Comparison of ENCODE assay signal across 9 cellular contexts in the genomic region with DNA sequence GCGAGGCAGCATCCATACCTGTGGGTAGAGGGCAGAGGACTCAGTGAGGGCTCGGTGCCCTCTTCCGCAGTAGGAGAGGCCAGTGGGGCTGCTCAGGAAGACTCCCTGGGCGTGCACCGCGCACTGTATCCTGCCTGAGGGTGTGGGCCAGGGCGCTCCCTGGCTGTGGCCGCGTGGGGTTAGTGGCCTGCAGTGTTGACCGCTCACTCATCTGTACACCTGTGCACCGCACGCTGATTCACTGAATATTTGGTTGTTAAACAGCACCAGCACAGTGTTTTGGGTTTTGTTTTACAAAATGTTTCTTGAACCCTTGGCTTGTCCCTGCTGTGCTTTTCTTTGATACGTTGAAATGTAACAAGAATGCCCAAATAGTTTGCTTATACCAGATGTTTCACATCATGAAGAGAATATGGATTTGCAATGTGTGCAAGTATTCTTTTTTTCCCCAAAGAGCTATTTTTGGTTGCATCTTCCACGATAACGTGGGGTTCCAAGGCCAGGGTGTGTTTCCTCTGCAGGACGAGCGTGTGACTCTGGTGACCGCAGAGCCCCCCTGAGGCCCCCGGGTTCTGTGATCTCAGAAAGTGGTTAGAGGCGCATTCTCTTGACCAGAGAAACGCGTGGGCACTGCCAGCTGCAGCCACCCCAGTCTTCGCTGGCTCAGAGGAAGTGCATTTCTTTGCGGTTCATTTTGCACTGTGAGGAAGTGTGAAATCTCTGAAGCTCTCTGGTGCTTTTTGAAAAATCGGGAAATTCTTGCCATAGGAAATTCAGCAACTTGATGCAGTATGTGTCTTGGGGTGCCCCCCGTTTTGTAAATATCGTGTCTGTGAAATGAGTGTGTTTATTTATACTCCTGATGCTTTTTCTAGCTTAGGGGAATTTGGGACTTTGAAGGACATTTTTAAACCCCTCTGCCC. TPM values are rescaled to one million over a fixed set of nuclear protein-coding genes. Genes with fewer than 3 reads are reported as not detected.
DNase-seq lines count a peak whose midpoint lies in the region; ATAC-seq and TF ChIP-seq lines count a peak whose summit lies in the region.
"Had no signal": no experiment of that assay in that cellular context is flagged by ENCODE, and none has a peak within 500 bp of the region (broad histone marks: within the 10 kb centered on the region; RNA-seq: fewer than 3 reads in every experiment).

No MANE protein-coding gene starts in this region.

- H3K9me3 ChIP-seq in WERI-Rb-1 (ENCODE audit: severe bottlenecking), result peaks cover 14% of the 10 kb centered on the region

- TF ChIP-seq CTCF in AG10803 (conservative IDR thresholded peaks at IDR 0.05; ENCODE audit: low read length), result no peak
- TF ChIP-seq CTCF in WERI-Rb-1 (IDR thresholded peaks at IDR 0.05; ENCODE audit: low read depth, low read length), result no peak

- POLR2A ChIA-PET in activated CD4-positive, alpha-beta memory T cell treated with anti-CD3 and anti-CD28 coated beads, Interleukin-2, amount 10 ng/mL, durations not matched to agents 7 days and 5 days (lab: Charles Lee), result interaction anchor here (0.6 to 2.0 kb wide), 9 partner anchors 8 to 150 kb away, joined by 3 to 14 read pairs (median 3); partner anchors contain the start of genes PDCD6 and SDHA

- H3K36me3 Mint-ChIP-seq in activated CD4-positive, alpha-beta memory T cell treated with anti-CD3 and anti-CD28 coated beads, Interleukin-2, amount 10 ng/mL, durations not matched to agents 7 days and 5 days (ENCODE audit: low read depth), result peaks cover 31% of the 10 kb centered on the region
- H3K36me3 Mint-ChIP-seq in memory B cell, result peaks cover 3% of the 10 kb centered on the region

- peak overlapping the region; percentile 76 for H3K27ac Mint-ChIP-seq in activated CD4-positive, alpha-beta memory T cell treated with anti-CD3 and anti-CD28 coated beads, Interleukin-2, amount 10 ng/mL, durations not matched to agents 7 days and 5 days
- H3K27ac Mint-ChIP-seq in memory B cell, result no peak overlapping the region

- peaks cover 55% of the 10 kb centered on the region for H3K4me1 Mint-ChIP-seq in activated CD4-positive, alpha-beta memory T cell treated with anti-CD3 and anti-CD28 coated beads, Interleukin-2, amount 10 ng/mL, durations not matched to agents 7 days and 5 days
- peaks cover 15% of the 10 kb centered on the region for H3K4me1 Mint-ChIP-seq in memory B cell

- H3K9me3 Mint-ChIP-seq in activated CD4-positive, alpha-beta memory T cell treated with anti-CD3 and anti-CD28 coated beads, Interleukin-2, amount 10 ng/mL, durations not matched to agents 7 days and 5 days, result peaks cover 6% of the 10 kb centered on the region
- H3K9me3 Mint-ChIP-seq in memory B cell, result peaks cover 10% of the 10 kb centered on the region

- no peak overlapping the region for H3K4me3 ChIP-seq in AG10803 (ENCODE audit: low read length)
- H3K4me3 ChIP-seq in WERI-Rb-1 (ENCODE audit: low read depth, low read length), result no peak overlapping the region

- DNase-seq in AG10803 (ENCODE audit: low read depth) (peak; percentile 90), memory B cell (ENCODE audit: low spot score in 2 of 2) (peak in 1 of 2 donors; percentile 10), NCI-H2227 treated with DMSO at 0.1 percent for 48 hours (lab: John Stamatoyannopoulos, UW) (no peak), WERI-Rb-1 (no peak), NCI-H748 treated with DMSO at 0.1 percent for 48 hours (lab: John Stamatoyannopoulos, UW) (no peak)
- DNase-seq in activated CD4-positive, alpha-beta memory T cell treated with anti-CD3 and anti-CD28 coated beads, Interleukin-2, amount 10 ng/mL, durations not matched to agents 7 days and 5 days, result peak; percentile 21

- H3K27me3 ChIP-seq in WERI-Rb-1 (ENCODE audit: insufficient read depth, low read depth, severe bottlenecking), result peaks cover 9% of the 10 kb centered on the region

- peak; percentile 56 for ATAC-seq in GM19025 (IDR thresholded peaks at IDR 0.05; ENCODE audit: low read depth, unreplicated experiment)
- peak; percentile 58 for ATAC-seq in HG03175 (IDR thresholded peaks at IDR 0.05; ENCODE audit: unreplicated experiment)
- ATAC-seq in memory B cell (ENCODE audit: low read depth), result peak; percentile 82
- ATAC-seq: right cardiac atrium had no signal

- no peak overlapping the region for H3K4me3 Mint-ChIP-seq in activated CD4-positive, alpha-beta memory T cell treated with anti-CD3 and anti-CD28 coated beads, Interleukin-2, amount 10 ng/mL, durations not matched to agents 7 days and 5 days
- H3K4me3 Mint-ChIP-seq in memory B cell, result peak overlapping the region; percentile 33

- CTCF ChIA-PET in activated CD4-positive, alpha-beta memory T cell treated with anti-CD3 and anti-CD28 coated beads, Interleukin-2, amount 10 ng/mL, durations not matched to agents 7 days and 5 days (lab: Charles Lee), result interaction anchor here (0.6 to 1.8 kb wide), 5 partner anchors 10 to 63 kb away, joined by 3 to 7 read pairs (median 3); no protein-coding TSS in a partner anchor

- no peaks in the 10 kb centered on the region for H3K27me3 Mint-ChIP-seq in activated CD4-positive, alpha-beta memory T cell treated with anti-CD3 and anti-CD28 coated beads, Interleukin-2, amount 10 ng/mL, durations not matched to agents 7 days and 5 days
- peaks cover 6% of the 10 kb centered on the region for H3K27me3 Mint-ChIP-seq in memory B cell

- no peaks in the 10 kb centered on the region for H3K36me3 ChIP-seq in WERI-Rb-1

- H3K27ac ChIP-seq in WERI-Rb-1, result no peak overlapping the region

RNA-seq across cellular contexts. Expression of gene AHRR, which starts 46.9 kb away (rescaled TPM):
- 10 to 100 TPM; 23.6 to 24.6 TPM for total RNA-seq in activated CD4-positive, alpha-beta memory T cell treated with anti-CD3 and anti-CD28 coated beads, Interleukin-2, amount 10 ng/mL, durations not matched to agents 7 days and 5 days

Comparison
In these comparisons a context has a peak if more than half of its experiments do, and no peak if none do; other contexts are left out.
1. DNase-seq: peak in AG10803 (single experiment) and activated CD4-positive, alpha-beta memory T cell treated with anti-CD3 and anti-CD28 coated beads, Interleukin-2, amount 10 ng/mL, durations not matched to agents 7 days and 5 days (single experiment); none in NCI-H2227 treated with DMSO at 0.1 percent for 48 hours (single experiment), WERI-Rb-1 (single experiment) and NCI-H748 treated with DMSO at 0.1 percent for 48 hours (single experiment).
2. Peak in every context shown above with its lines, with median percentiles within 50 percentile points of each other: ATAC-seq.